In the genomic region with DNA sequence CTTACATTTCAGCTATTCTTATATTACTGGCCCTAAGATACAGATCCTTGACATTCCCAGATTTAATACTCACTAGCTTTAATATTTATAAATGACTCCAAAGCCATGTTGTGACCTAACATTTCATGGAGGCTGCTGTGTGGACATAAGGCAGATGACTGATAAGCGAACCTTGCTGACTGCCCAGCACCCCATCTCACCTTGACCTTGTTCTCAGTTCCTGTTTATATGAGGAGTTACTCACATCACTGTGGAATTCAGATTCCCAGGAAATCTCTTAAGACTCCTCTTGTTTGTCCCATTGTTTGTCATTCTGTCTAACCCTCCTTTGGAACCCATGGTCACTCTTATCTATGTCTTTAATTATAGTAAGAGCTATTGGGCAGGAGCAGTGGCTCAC, we compare ENCODE assay signal across 1 cellular context.
TF ChIP-seq lines count a peak whose summit lies in the region.

No MANE protein-coding gene starts in this region.

TF ChIP-seq in GM12891, 5 proteins besides CTCF, POLR2A, EP300 and RAD21:
- TF ChIP-seq TAF1 (IDR thresholded peaks at IDR 0.05; ENCODE audit: low read depth, low read length) (no peak), SPI1 (IDR thresholded peaks at IDR 0.05; ENCODE audit: low read depth, low read length) (peak; percentile 65)
